ENCODE assay signal across 14 cellular contexts in the genomic region with DNA sequence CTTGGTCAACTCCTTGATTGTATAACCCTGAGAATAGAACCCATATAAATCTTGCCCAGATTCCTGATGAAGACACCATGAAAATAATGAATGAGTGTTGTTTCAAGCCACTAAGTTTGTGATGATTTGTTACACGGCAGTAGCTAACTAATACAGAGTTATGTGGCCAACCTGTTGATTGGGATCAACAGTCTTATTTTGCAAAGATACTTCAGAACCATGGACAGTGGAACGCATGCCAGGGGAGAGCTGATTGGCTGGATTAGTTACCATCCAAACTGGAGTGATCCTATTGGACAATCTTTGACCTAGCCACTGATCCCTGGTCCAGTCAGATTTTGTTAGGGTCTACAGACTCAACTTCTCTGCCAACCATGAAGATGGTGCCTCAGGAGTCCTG. TPM values are rescaled to one million over a fixed set of nuclear protein-coding genes. Genes with fewer than 3 reads are reported as not detected.
DNase-seq lines count a peak whose midpoint lies in the region; ATAC-seq and TF ChIP-seq lines count a peak whose summit lies in the region.
"Had no signal": no experiment of that assay in that cellular context is flagged by ENCODE, and none has a peak within 500 bp of the region (broad histone marks: within the 10 kb centered on the region; RNA-seq: fewer than 3 reads in every experiment).

No MANE protein-coding gene starts in this region.

- H3K27ac Mint-ChIP-seq in activated B cell treated with CpG ODN at 0.5 μM for 24 hours, result no peak overlapping the region
- H3K27ac Mint-ChIP-seq: T-helper 1 cell treated with Interleukin-12 subunit alpha and Interleukin-12 subunit beta and Interleukin-4 antibody, amounts not matched to agents 30 μg/mL and 1 μg/mL, for 36 hours had no signal

- H3K4me3 ChIP-seq in Karpas-422 (ENCODE audit: low read length), result no peak overlapping the region
- H3K4me3 ChIP-seq in left lung, result no peak overlapping the region
- no peak overlapping the region for H3K4me3 ChIP-seq in PC-9
- H3K4me3 ChIP-seq: MG63, psoas muscle had no signal

- H3K4me3 Mint-ChIP-seq in activated B cell treated with CpG ODN at 0.5 μM for 24 hours, result no peak overlapping the region
- H3K4me3 Mint-ChIP-seq: T-helper 1 cell treated with Interleukin-12 subunit alpha and Interleukin-12 subunit beta and Interleukin-4 antibody, amounts not matched to agents 30 μg/mL and 1 μg/mL, for 36 hours had no signal

- CTCF ChIA-PET in activated B cell treated with CpG ODN at 0.5 μM for 24 hours (lab: Charles Lee) (interaction anchor here (0.6 kb wide), 1 partner anchor 299 kb away, joined by 4 read pairs; no protein-coding TSS in a partner anchor), HEK293T (lab: Yijun Ruan, JAX) (no interaction called here), PC-9 (lab: Charles Lee) (no interaction called here)

- no TSS peak for BruUV-seq in PC-9 (replicated peaks; lab: Mats Ljungman, UMichigan)

- no peaks in the 10 kb centered on the region for H3F3A ChIP-seq in PC-9 (ENCODE audit: insufficient read depth, low read depth)

- H3K27ac ChIP-seq in Karpas-422 (ENCODE audit: low read length), result no peak overlapping the region
- no peak overlapping the region for H3K27ac ChIP-seq in left lung
- no peak overlapping the region for H3K27ac ChIP-seq in PC-9
- H3K27ac ChIP-seq: 22Rv1, psoas muscle had no signal

- H3K9me2 ChIP-seq in Karpas-422 (replicated peaks; ENCODE audit: insufficient read depth, low read length), result no peaks in the 10 kb centered on the region
- no peaks in the 10 kb centered on the region for H3K9me2 ChIP-seq in PC-9 (ENCODE audit: insufficient read depth)

- H3K9me3 ChIP-seq in Karpas-422 (ENCODE audit: low read length), result peaks cover 3% of the 10 kb centered on the region; the same call in 1 of the 2 replicates
- H3K9me3 ChIP-seq in left lung, result peaks cover 0 to 7% of the 10 kb centered on the region in 2 donors
- no peaks in the 10 kb centered on the region for H3K9me3 ChIP-seq in PC-9 (ENCODE audit: insufficient read depth, low read depth)

- ATAC-seq in activated B cell treated with CpG ODN at 0.5 μM for 24 hours (ENCODE audit: low read depth) (peak; percentile 47), left lung (peak; percentile 49), left cardiac atrium (no peak)
- ATAC-seq: psoas muscle had no signal

- H4K20me1 ChIP-seq in Karpas-422 (ENCODE audit: insufficient read depth, low read depth, low read length), result no peaks in the 10 kb centered on the region
- no peaks in the 10 kb centered on the region for H4K20me1 ChIP-seq in PC-9 (ENCODE audit: insufficient read depth)

- H3K4me1 Mint-ChIP-seq in activated B cell treated with CpG ODN at 0.5 μM for 24 hours, result no peaks in the 10 kb centered on the region

- POLR2A ChIA-PET in activated B cell treated with CpG ODN at 0.5 μM for 24 hours (lab: Charles Lee) (interaction anchor here (0.7 to 2.2 kb wide), 3 partner anchors 13 to 48 kb away, joined by 3 to 9 read pairs (median 7); no protein-coding TSS in a partner anchor), HEK293T (lab: Yijun Ruan, JAX) (no interaction called here), PC-9 (lab: Charles Lee; ENCODE audit: unreplicated experiment) (no interaction called here)

- no peaks in the 10 kb centered on the region for H3K36me3 ChIP-seq in Karpas-422 (ENCODE audit: insufficient read depth, low read length)
- H3K36me3 ChIP-seq in left lung, result no peaks in the 10 kb centered on the region
- no peaks in the 10 kb centered on the region for H3K36me3 ChIP-seq in PC-9 (ENCODE audit: low read depth)
- H3K36me3 ChIP-seq: MG63 had no signal

- intact Hi-C loops in activated B cell treated with CpG ODN at 0.5 μM for 24 hours (cut with micrococcal nuclease), result no loop called here
- intact Hi-C loops in left lung (cut with DNase I), result no loop called here
- intact Hi-C loops in left cardiac atrium (cut with DNase I), result no loop called here
- intact Hi-C loops in PC-9 (cut with micrococcal nuclease; ENCODE audit: unreplicated experiment), result no loop called here

- H3K4me2 ChIP-seq in Karpas-422 (ENCODE audit: low read depth, low read length, poor library complexity, severe bottlenecking) (no peak overlapping the region), PC-9 (no peak overlapping the region)

- H3K9me3 Mint-ChIP-seq in activated B cell treated with CpG ODN at 0.5 μM for 24 hours, result peaks cover 3% of the 10 kb centered on the region

- H3K79me2 ChIP-seq in Karpas-422 (ENCODE audit: low read length), result no peaks in the 10 kb centered on the region
- H3K79me2 ChIP-seq in PC-9 (ENCODE audit: low read depth), result no peaks in the 10 kb centered on the region

- H3K4me1 ChIP-seq in Karpas-422 (ENCODE audit: low read length), result no peaks in the 10 kb centered on the region
- no peaks in the 10 kb centered on the region for H3K4me1 ChIP-seq in left lung
- H3K4me1 ChIP-seq in PC-9 (replicated peaks; ENCODE audit: insufficient read depth), result no peaks in the 10 kb centered on the region
- H3K4me1 ChIP-seq: psoas muscle had no signal

- H3K27me3 ChIP-seq in Karpas-422 (ENCODE audit: low read length) (no peaks in the 10 kb centered on the region), left lung (peaks cover 0 to 19% of the 10 kb centered on the region in 2 donors), PC-9 (ENCODE audit: insufficient read depth, low read depth) (0 out of 2 replicates have a peak, but pooled peaks cover 2% of the 10 kb centered on the region)
- H3K27me3 ChIP-seq: MG63 had no signal

- TF ChIP-seq CTCF in activated B cell treated with CpG ODN at 0.5 μM for 24 hours (IDR thresholded peaks at IDR 0.05), result no peak
- no peak for TF ChIP-seq CTCF in left lung (IDR thresholded peaks at IDR 0.05)
- no peak for TF ChIP-seq CTCF in PC-9 (conservative IDR thresholded peaks at IDR 0.05)

- no peak overlapping the region for H3K9ac ChIP-seq in Karpas-422 (ENCODE audit: low read length)

- DNase-seq in DMS 273 (lab: John Stamatoyannopoulos, UW; ENCODE audit: unreplicated experiment) (peak; percentile 35), DMS 273 treated with DMSO at 0.1 percent for 48 hours (lab: John Stamatoyannopoulos, UW) (no peak), Karpas-422 (peak; percentile 80), activated B cell treated with CpG ODN at 0.5 μM for 24 hours (no peak), left lung (no peak), HEK293T (ENCODE audit: extremely low spot score) (no peak), left cardiac atrium (no peak), PC-9 (no peak)
- DNase-seq: DMS153, hippocampal formation, MG63, psoas muscle had no signal

- H2AFZ ChIP-seq in Karpas-422 (ENCODE audit: low read length) (no peak overlapping the region), PC-9 (no peak overlapping the region)

- H3K27me3 Mint-ChIP-seq in activated B cell treated with CpG ODN at 0.5 μM for 24 hours, result peaks cover 5% of the 10 kb centered on the region

- H3K36me3 Mint-ChIP-seq in activated B cell treated with CpG ODN at 0.5 μM for 24 hours (ENCODE audit: low read depth), result no peaks in the 10 kb centered on the region

TF ChIP-seq in HEK293T, 16 proteins besides CTCF, POLR2A, EP300 and RAD21:
- TF ChIP-seq ELF4 (IDR thresholded peaks at IDR 0.05) (no peak), NFRKB (IDR thresholded peaks at IDR 0.05) (no peak), TARDBP (IDR thresholded peaks at IDR 0.05) (no peak), SUZ12 (IDR thresholded peaks at IDR 0.05) (no peak), HDGF (IDR thresholded peaks at IDR 0.05; ENCODE audit: borderline replicate concordance) (no peak), FOXK2 (IDR thresholded peaks at IDR 0.05) (no peak), FOXM1 (IDR thresholded peaks at IDR 0.05; ENCODE audit: borderline replicate concordance) (no peak)

RNA-seq across cellular contexts. Expression of gene CD70, which starts 26.6 kb away (rescaled TPM):
- total RNA-seq in Karpas-422 (2014; rRNA removed; shearing (Covaris generic); ENCODE audit: low replicate concordance), result 10.4 and 12.6 TPM in 2 replicates
- total RNA-seq in activated B cell treated with CpG ODN at 0.5 μM for 24 hours (29.3 and 29.7 TPM in 2 replicates), left lung (under 1 TPM in 1 of 2 donors, not detected in 1; 0.42 TPM), left cardiac atrium (not detected), PC-9 (2021) (not detected in 2 replicates)
- total RNA-seq: psoas muscle had no signal

RNA-seq across cellular contexts. Expression of gene TNFSF9, which starts 33.6 kb away (rescaled TPM):
- 10.3 and 14.5 TPM in 2 replicates for total RNA-seq in Karpas-422 (2014; rRNA removed; shearing (Covaris generic); ENCODE audit: low replicate concordance)
- total RNA-seq in activated B cell treated with CpG ODN at 0.5 μM for 24 hours (6.0 and 7.1 TPM in 2 replicates), left lung (10 to 100 TPM in 1 of 2 donors, 1 to 10 TPM in 1; 5.5 to 10.2 TPM), left cardiac atrium (under 1 TPM; 0.29 to 0.71 TPM), PC-9 (2021) (8.4 and 11.2 TPM in 2 replicates)

Comparison
In these comparisons a context has a peak if more than half of its experiments do, and no peak if none do; other contexts are left out.
1. DNase-seq: peak in DMS 273 (single experiment) and Karpas-422 (single experiment); none in DMS 273 treated with DMSO at 0.1 percent for 48 hours (single experiment), activated B cell treated with CpG ODN at 0.5 μM for 24 hours (single experiment), left lung (0 of 2), HEK293T (single experiment), left cardiac atrium (single experiment) and PC-9 (0 of 2).
2. ATAC-seq: peak in activated B cell treated with CpG ODN at 0.5 μM for 24 hours (single experiment) and left lung (single experiment); none in left cardiac atrium (0 of 2).